ENCODE assay signal across 11 cellular contexts in the genomic region with DNA sequence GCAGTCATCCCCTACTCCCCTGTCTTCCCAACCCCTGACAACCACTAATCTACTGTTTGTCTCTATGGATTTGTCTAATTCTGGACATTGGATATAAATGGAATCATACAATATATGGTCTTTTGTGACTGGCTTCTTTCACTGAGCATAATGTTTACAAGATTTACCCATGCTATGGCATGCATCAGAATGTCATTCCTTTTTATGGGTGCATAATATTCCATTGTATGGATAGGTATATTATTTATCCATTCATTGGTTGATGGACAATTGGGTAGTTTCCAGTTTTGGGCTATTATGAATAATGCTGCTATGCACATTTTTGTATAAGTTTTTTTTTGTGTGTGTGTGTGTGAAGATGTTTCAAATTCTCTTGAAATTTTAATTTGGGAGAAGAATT.
"Had no signal": no experiment of that assay in that cellular context is flagged by ENCODE, and none has a peak within 500 bp of the region (broad histone marks: within the 10 kb centered on the region; RNA-seq: fewer than 3 reads in every experiment).

No MANE protein-coding gene starts in this region.

- H3K4me3 ChIP-seq: GM23248, GM23338, HAP-1 had no signal

- H3K36me3 ChIP-seq: HAP-1 had no signal

- H3K4me1 ChIP-seq: HAP-1 had no signal

- H3K27ac ChIP-seq: GM23248 had no signal

- H3K9ac ChIP-seq: GM23248 had no signal

- FAIRE-seq: H1, H54 had no signal

- H2AFZ ChIP-seq: GM23248, GM23338 had no signal

- H3K9me3 ChIP-seq: HAP-1 had no signal

- DNase-seq: GM23248, GOT3, H7, H9, HCEC 1CT, HFFc6 had no signal

- ATAC-seq: GM23338, HCT116 had no signal

- H3K4me2 ChIP-seq: GM23338 had no signal
